In genomic region chr2:217741381-217741955, GRCh38 we compare ENCODE assay signal across 12 cellular contexts.
"Had no signal": no experiment of that assay in that cellular context is flagged by ENCODE, and none has a peak within 500 bp of the region (broad histone marks: within the 10 kb centered on the region; RNA-seq: fewer than 3 reads in every experiment).

No MANE protein-coding gene starts in this region.

- DNase-seq: activated gamma-delta T cell; activated naive CD8-positive, alpha-beta T cell treated with anti-CD3 and anti-CD28 coated beads, Interleukin-2, amount 10 ng/mL, durations not matched to agents 7 days and 5 days; activated T-cell treated with anti-CD3 and anti-CD28 coated beads, Interleukin-2, amount 50 U/mL, for 4 hours; effector CD8-positive, alpha-beta T cell; mucosa of descending colon; stimulated activated CD4-positive, alpha-beta T cell treated with anti-CD3 and anti-CD28 coated beads, Interleukin-4, amount 100 ng/mL, for 4 hours; stimulated activated naive CD8-positive, alpha-beta T cell treated with anti-CD3 and anti-CD28 coated beads, Interleukin-15, amount 100 ng/mL, for 72 hours; tibial artery had no signal

- H3K27me3 Mint-ChIP-seq: natural killer cell treated with Interleukin-12 subunit alpha and Interleukin-12 subunit beta and Interleukin-15 and Interleukin-18, amount 100 ng/mL, for 72 hours; stimulated activated naive CD8-positive, alpha-beta T cell treated with anti-CD3 and anti-CD28 coated beads, Interleukin-15, amount 100 ng/mL, for 72 hours had no signal

- H3K9me3 Mint-ChIP-seq: activated naive CD8-positive, alpha-beta T cell treated with anti-CD3 and anti-CD28 coated beads, Interleukin-2, amount 10 ng/mL, durations not matched to agents 7 days and 5 days; activated T-cell treated with anti-CD3 and anti-CD28 coated beads, Interleukin-2, amount 50 U/mL, for 4 hours; natural killer cell treated with Interleukin-12 subunit alpha and Interleukin-12 subunit beta and Interleukin-15 and Interleukin-18, amount 100 ng/mL, for 72 hours; stimulated activated naive CD8-positive, alpha-beta T cell treated with anti-CD3 and anti-CD28 coated beads, Interleukin-15, amount 100 ng/mL, for 72 hours; T-helper 2 cell treated with Interferon-gamma antibody and Interleukin-4, amounts not matched to agents 5 μg/mL and 100 μg/mL, for 36 hours had no signal

- ATAC-seq: activated CD4-positive, CD25-positive, alpha-beta regulatory T cell treated with anti-CD3 and anti-CD28 coated beads, Interleukin-2, amount 50 U/mL, for 24 hours; activated T-cell treated with anti-CD3 and anti-CD28 coated beads, Interleukin-2, amount 50 U/mL, for 4 hours; mucosa of descending colon; natural killer cell treated with Interleukin-12 subunit alpha and Interleukin-12 subunit beta and Interleukin-15 and Interleukin-18, amount 100 ng/mL, for 72 hours; stimulated activated naive CD8-positive, alpha-beta T cell treated with anti-CD3 and anti-CD28 coated beads, Interleukin-15, amount 100 ng/mL, for 72 hours had no signal

- H3K4me3 Mint-ChIP-seq: activated naive CD8-positive, alpha-beta T cell treated with anti-CD3 and anti-CD28 coated beads, Interleukin-2, amount 10 ng/mL, durations not matched to agents 7 days and 5 days; activated T-cell treated with anti-CD3 and anti-CD28 coated beads, Interleukin-2, amount 50 U/mL, for 4 hours; natural killer cell treated with Interleukin-12 subunit alpha and Interleukin-12 subunit beta and Interleukin-15 and Interleukin-18, amount 100 ng/mL, for 72 hours; stimulated activated naive CD8-positive, alpha-beta T cell treated with anti-CD3 and anti-CD28 coated beads, Interleukin-15, amount 100 ng/mL, for 72 hours; T-helper 2 cell treated with Interferon-gamma antibody and Interleukin-4, amounts not matched to agents 5 μg/mL and 100 μg/mL, for 36 hours had no signal

- H3K27me3 ChIP-seq: tibial artery had no signal

- H3K9me3 ChIP-seq: mucosa of descending colon, tibial artery had no signal

- H3K4me3 ChIP-seq: lung, mucosa of descending colon, tibial artery had no signal

- H3K4me1 Mint-ChIP-seq: stimulated activated naive CD8-positive, alpha-beta T cell treated with anti-CD3 and anti-CD28 coated beads, Interleukin-15, amount 100 ng/mL, for 72 hours had no signal

- H3K27ac Mint-ChIP-seq: activated naive CD8-positive, alpha-beta T cell treated with anti-CD3 and anti-CD28 coated beads, Interleukin-2, amount 10 ng/mL, durations not matched to agents 7 days and 5 days; natural killer cell treated with Interleukin-12 subunit alpha and Interleukin-12 subunit beta and Interleukin-15 and Interleukin-18, amount 100 ng/mL, for 72 hours; T-helper 2 cell treated with Interferon-gamma antibody and Interleukin-4, amounts not matched to agents 5 μg/mL and 100 μg/mL, for 36 hours had no signal

- H3K36me3 Mint-ChIP-seq: natural killer cell treated with Interleukin-12 subunit alpha and Interleukin-12 subunit beta and Interleukin-15 and Interleukin-18, amount 100 ng/mL, for 72 hours had no signal
